In the genomic region with DNA sequence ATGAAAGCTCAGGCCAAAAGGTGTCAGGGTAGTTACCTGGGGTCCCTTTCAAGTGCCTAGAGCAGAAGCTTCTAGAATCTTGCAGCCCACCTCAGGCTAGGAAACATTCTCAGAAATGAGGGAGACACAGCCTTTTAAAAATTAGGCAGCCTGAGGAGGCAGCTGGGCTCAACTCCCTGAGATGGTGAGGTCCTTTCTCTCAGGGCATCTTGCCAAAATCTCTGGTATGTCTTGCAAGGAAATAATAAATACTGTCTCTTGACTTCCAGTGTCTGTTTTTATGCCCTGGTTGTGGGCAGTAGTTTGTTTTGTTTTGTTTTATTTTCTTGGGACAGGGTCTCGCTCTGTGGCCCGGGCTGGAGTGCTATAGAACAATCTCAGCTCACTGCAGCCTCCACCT, we compare ENCODE assay signal across 11 cellular contexts.
"Had no signal": no experiment of that assay in that cellular context is flagged by ENCODE, and none has a peak within 500 bp of the region (broad histone marks: within the 10 kb centered on the region; RNA-seq: fewer than 3 reads in every experiment).

No MANE protein-coding gene starts in this region.

- H3K27me3 ChIP-seq: cardiac muscle cell had no signal

- DNase-seq: activated B cell treated with CpG ODN at 0.5 μM for 24 hours; activated CD4-positive, alpha-beta T cell treated with anti-CD3 and anti-CD28 coated beads, Interleukin-2, amount 10 ng/mL, durations not matched to agents 7 days and 5 days; activated CD8-positive, alpha-beta memory T cell treated with anti-CD3 and anti-CD28 coated beads for 24 hours; activated naive CD4-positive, alpha-beta T cell treated with Interleukin-2 at 50 U/mL for 16 hours; activated naive CD8-positive, alpha-beta T cell treated with anti-CD3 and anti-CD28 coated beads, Interleukin-2, amount 50 U/mL, for 24 hours; effector memory CD8-positive, alpha-beta T cell; T-helper 17 cell had no signal

- H3K36me3 ChIP-seq: cardiac muscle cell, prostate gland had no signal

- H3K4me3 ChIP-seq: cardiac muscle cell, prostate gland had no signal

- ATAC-seq: activated naive CD8-positive, alpha-beta T cell treated with anti-CD3 and anti-CD28 coated beads, Interleukin-2, amount 50 U/mL, for 24 hours; effector memory CD8-positive, alpha-beta T cell; stimulated activated effector memory CD8-positive, alpha-beta T cell treated with anti-CD3 and anti-CD28 coated beads, Interleukin-12 subunit alpha, Interleukin-12 subunit beta, amount 100 ng/mL, for 72 hours; T-helper 17 cell had no signal

- H3K9me3 ChIP-seq: prostate gland had no signal

- H3K4me1 ChIP-seq: prostate gland had no signal

- H3K27ac ChIP-seq: epithelial cell of prostate, prostate gland had no signal
